Comparison of ENCODE assay signal across 10 cellular contexts in the genomic region with DNA sequence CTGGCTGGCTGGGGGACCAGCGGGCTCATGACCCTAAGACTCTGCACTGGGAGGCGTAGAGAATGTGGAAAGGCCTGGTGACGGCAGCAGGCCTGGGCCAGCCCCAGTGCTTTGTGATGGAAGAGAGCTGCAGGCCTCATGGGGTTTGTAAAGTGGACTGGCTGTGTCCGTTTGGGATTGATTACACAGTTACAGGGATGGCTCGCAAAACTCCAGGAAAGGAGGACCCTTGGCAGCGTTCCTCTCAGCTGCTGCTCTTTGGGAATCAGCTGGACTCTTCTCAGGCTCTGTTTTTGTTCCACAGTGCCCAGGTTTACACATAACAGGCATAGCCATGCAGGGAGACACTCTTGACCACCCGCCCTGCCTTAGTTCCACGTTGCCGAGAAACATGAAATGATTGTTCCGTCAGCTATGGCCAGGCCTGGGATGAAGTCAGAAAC.
A peak's percentile ranks its signal among the peaks of the same experiment; 100 is the strongest.
DNase-seq lines count a peak whose midpoint lies in the region; ATAC-seq and TF ChIP-seq lines count a peak whose summit lies in the region.
"Had no signal": no experiment of that assay in that cellular context is flagged by ENCODE, and none has a peak within 500 bp of the region (broad histone marks: within the 10 kb centered on the region; RNA-seq: fewer than 3 reads in every experiment).

No MANE protein-coding gene starts in this region.

- H3F3A ChIP-seq in smooth muscle cell (ENCODE audit: low read depth) = peaks cover 6% of the 10 kb centered on the region

- H3K4me1 ChIP-seq in smooth muscle cell (ENCODE audit: low read depth) = peaks cover 22% of the 10 kb centered on the region

- no peaks in the 10 kb centered on the region for H3K9me3 Mint-ChIP-seq in activated T-helper 1 cell treated with anti-CD3 and anti-CD28 coated beads, Interleukin-12 subunit alpha, Interleukin-12 subunit beta, Interleukin-2, Interleukin-4 antibody, amounts not matched to agents 30 ng/mL and 10 ng/mL and 1 ng/mL, durations not matched to agents 14 hours and 24 hours and 36 hours

- in situ Hi-C loops in brain microvascular endothelial cell (cut with HindIII; ENCODE audit: low pct_ligation_motif_present, low sequenced_read_pairs) = no loop called here

- TF ChIP-seq CTCF in brain microvascular endothelial cell (IDR thresholded peaks at IDR 0.05; ENCODE audit: low read depth, low read length, missing control alignments) (no peak), smooth muscle cell (IDR thresholded peaks at IDR 0.05; ENCODE audit: borderline replicate concordance, insufficient read depth, poor library complexity, severe bottlenecking) (no peak)

- H3K36me3 Mint-ChIP-seq in activated T-helper 1 cell treated with anti-CD3 and anti-CD28 coated beads, Interleukin-12 subunit alpha, Interleukin-12 subunit beta, Interleukin-2, Interleukin-4 antibody, amounts not matched to agents 30 ng/mL and 10 ng/mL and 1 ng/mL, durations not matched to agents 14 hours and 24 hours and 36 hours (ENCODE audit: low read depth) = no peaks in the 10 kb centered on the region

- H3K4me3 ChIP-seq in brain microvascular endothelial cell (ENCODE audit: low read depth, low read length) (no peak overlapping the region), smooth muscle cell (no peak overlapping the region)

- intact Hi-C loops in activated T-helper 1 cell treated with anti-CD3 and anti-CD28 coated beads, Interleukin-12 subunit alpha, Interleukin-12 subunit beta, Interleukin-2, Interleukin-4 antibody, amounts not matched to agents 30 ng/mL and 10 ng/mL and 1 ng/mL, durations not matched to agents 14 hours and 24 hours and 36 hours (cut with micrococcal nuclease) = no loop called here

- H3K9ac ChIP-seq in smooth muscle cell (ENCODE audit: low read depth) = peak overlapping the region; percentile 60

- ATAC-seq in HG02798 (IDR thresholded peaks at IDR 0.05; ENCODE audit: poor library complexity, unreplicated experiment) = no peak

- peak; percentile 73 for DNase-seq in NCI-H1092 (lab: John Stamatoyannopoulos, UW)
- DNase-seq in brain microvascular endothelial cell = peak; percentile 38
- peak; percentile 48 for DNase-seq in iPS-NIHi11 (ENCODE audit: low spot score)
- DNase-seq in smooth muscle cell (lab: John Stamatoyannopoulos, UW; ENCODE audit: unreplicated experiment) = no peak
- DNase-seq in activated T-helper 1 cell treated with anti-CD3 and anti-CD28 coated beads, Interleukin-12 subunit alpha, Interleukin-12 subunit beta, Interleukin-2, Interleukin-4 antibody, amounts not matched to agents 30 ng/mL and 10 ng/mL and 1 ng/mL, durations not matched to agents 14 hours and 24 hours and 36 hours (ENCODE audit: low spot score) = no peak
- DNase-seq in DMS53 (lab: John Stamatoyannopoulos, UW) = no peak
- DNase-seq in NK-92 (lab: John Stamatoyannopoulos, UW; ENCODE audit: unreplicated experiment) = no peak
- DNase-seq: activated naive CD4-positive, alpha-beta T cell treated with Interleukin-2 at 50 U/mL for 16 hours; kidney had no signal

- H3K4me3 Mint-ChIP-seq in activated T-helper 1 cell treated with anti-CD3 and anti-CD28 coated beads, Interleukin-12 subunit alpha, Interleukin-12 subunit beta, Interleukin-2, Interleukin-4 antibody, amounts not matched to agents 30 ng/mL and 10 ng/mL and 1 ng/mL, durations not matched to agents 14 hours and 24 hours and 36 hours = no peak overlapping the region

- no peak overlapping the region for H3K27ac Mint-ChIP-seq in activated T-helper 1 cell treated with anti-CD3 and anti-CD28 coated beads, Interleukin-12 subunit alpha, Interleukin-12 subunit beta, Interleukin-2, Interleukin-4 antibody, amounts not matched to agents 30 ng/mL and 10 ng/mL and 1 ng/mL, durations not matched to agents 14 hours and 24 hours and 36 hours

- H3K27me3 ChIP-seq in brain microvascular endothelial cell (replicated peaks) (no peaks in the 10 kb centered on the region), smooth muscle cell (ENCODE audit: low read depth) (no peaks in the 10 kb centered on the region)

- 44% methylated on average over 10 of the region's 10 CpGs for WGBS in smooth muscle cell (ENCODE audit: low lambda C conversion rate)

- no peak overlapping the region for H3K4me2 ChIP-seq in smooth muscle cell

- H3K9me3 ChIP-seq in smooth muscle cell (replicated peaks; ENCODE audit: low read depth) = no peaks in the 10 kb centered on the region

- no peaks in the 10 kb centered on the region for H3K79me2 ChIP-seq in smooth muscle cell (ENCODE audit: low read depth)

- H2AFZ ChIP-seq in smooth muscle cell (ENCODE audit: low read depth) = no peak overlapping the region

- H3K4me1 Mint-ChIP-seq in activated T-helper 1 cell treated with anti-CD3 and anti-CD28 coated beads, Interleukin-12 subunit alpha, Interleukin-12 subunit beta, Interleukin-2, Interleukin-4 antibody, amounts not matched to agents 30 ng/mL and 10 ng/mL and 1 ng/mL, durations not matched to agents 14 hours and 24 hours and 36 hours (ENCODE audit: low read depth) = peaks cover 38% of the 10 kb centered on the region

- H3K27ac ChIP-seq in brain microvascular endothelial cell = peak overlapping the region; percentile 9
- peak overlapping the region; percentile 83 for H3K27ac ChIP-seq in smooth muscle cell (ENCODE audit: low read depth)

- H3K36me3 ChIP-seq in brain microvascular endothelial cell (replicated peaks) = no peaks in the 10 kb centered on the region
- H3K36me3 ChIP-seq in smooth muscle cell (ENCODE audit: low read depth) = no peaks in the 10 kb centered on the region

- H4K20me1 ChIP-seq in smooth muscle cell (ENCODE audit: low read depth) = no peaks in the 10 kb centered on the region

- H3K27me3 Mint-ChIP-seq in activated T-helper 1 cell treated with anti-CD3 and anti-CD28 coated beads, Interleukin-12 subunit alpha, Interleukin-12 subunit beta, Interleukin-2, Interleukin-4 antibody, amounts not matched to agents 30 ng/mL and 10 ng/mL and 1 ng/mL, durations not matched to agents 14 hours and 24 hours and 36 hours (ENCODE audit: insufficient read depth) = no peaks in the 10 kb centered on the region

Comparison
In these comparisons a context has a peak if more than half of its experiments do, and no peak if none do; other contexts are left out.
1. DNase-seq: peak in NCI-H1092 (single experiment), brain microvascular endothelial cell (single experiment) and iPS-NIHi11 (single experiment); none in smooth muscle cell (single experiment), activated T-helper 1 cell treated with anti-CD3 and anti-CD28 coated beads, Interleukin-12 subunit alpha, Interleukin-12 subunit beta, Interleukin-2, Interleukin-4 antibody, amounts not matched to agents 30 ng/mL and 10 ng/mL and 1 ng/mL, durations not matched to agents 14 hours and 24 hours and 36 hours (single experiment), DMS53 (single experiment) and NK-92 (single experiment).